ENCODE assay signal across 1 cellular context in the genomic region with DNA sequence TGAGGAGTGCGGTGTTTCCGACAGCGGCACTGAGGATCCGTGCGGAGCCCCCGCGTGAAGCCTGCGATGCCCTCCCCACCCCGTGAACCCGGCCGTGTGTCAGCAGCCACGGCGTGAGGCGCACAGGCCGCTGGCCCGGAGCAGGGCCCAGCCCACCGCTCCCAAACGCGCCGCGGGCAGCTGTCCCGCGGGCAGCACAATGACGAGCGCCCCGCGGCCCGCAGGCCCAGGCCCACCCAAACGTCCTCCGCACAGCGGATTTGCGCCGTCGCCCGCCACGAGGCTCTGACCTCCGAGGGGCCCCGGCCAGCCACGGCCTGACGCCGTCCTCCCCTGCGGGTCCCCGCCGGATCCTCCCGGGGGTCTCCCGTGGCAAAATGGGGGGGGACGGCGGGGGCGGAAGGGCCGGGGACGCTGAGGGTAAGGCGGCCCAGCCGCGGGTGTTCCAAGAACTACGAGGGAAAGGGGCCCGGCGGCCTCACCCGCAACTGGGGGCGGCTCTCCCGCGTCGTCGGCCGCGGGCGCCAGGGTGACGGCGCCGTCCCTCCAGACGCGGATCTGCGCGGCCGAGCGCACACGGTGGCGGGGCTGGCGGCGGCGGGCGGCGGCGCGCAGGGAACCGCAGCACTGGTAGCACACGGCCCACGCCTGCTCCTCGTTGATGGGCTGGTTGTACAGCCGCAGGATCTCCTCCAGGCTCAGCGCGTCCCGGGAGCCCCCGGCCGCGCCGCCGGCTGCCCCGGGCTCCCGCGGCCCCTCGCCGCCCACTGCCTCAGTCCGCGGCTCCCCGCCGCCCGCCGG.
TF ChIP-seq lines count a peak whose summit lies in the region.

No MANE protein-coding gene starts in this region.

TF ChIP-seq in H1, 55 proteins besides CTCF, POLR2A, EP300 and RAD21:
- peak; percentile 66; the same call in 1 of the 2 replicates for TF ChIP-seq SUZ12 (IDR thresholded peaks at IDR 0.05; ENCODE audit: low read length)
- TF ChIP-seq CHD2 (IDR thresholded peaks at IDR 0.05; ENCODE audit: low read length) = no peak
- TF ChIP-seq TEAD4 (IDR thresholded peaks at IDR 0.05; ENCODE audit: low read depth, low read length) = no peak
- TF ChIP-seq BACH1 (IDR thresholded peaks at IDR 0.05; ENCODE audit: low read length) = peak; percentile 50; the same call in 1 of the 2 replicates
- peak; percentile 71; the same call in 1 of the 2 replicates for TF ChIP-seq RBBP5 (IDR thresholded peaks at IDR 0.05; ENCODE audit: borderline replicate concordance, low read depth, low read length)
- TF ChIP-seq, protein P1, sequence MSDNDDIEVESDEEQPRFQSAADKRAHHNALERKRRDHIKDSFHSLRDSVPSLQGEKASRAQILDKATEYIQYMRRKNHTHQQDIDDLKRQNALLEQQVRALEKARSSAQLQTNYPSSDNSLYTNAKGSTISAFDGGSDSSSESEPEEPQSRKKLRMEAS (IDR thresholded peaks at IDR 0.05) = 0 out of 2 replicates have a peak, but pooled peaks have one; percentile 56
- no peak for TF ChIP-seq JUND (IDR thresholded peaks at IDR 0.05; ENCODE audit: low read length)
- TF ChIP-seq EZH2 (IDR thresholded peaks at IDR 0.05; ENCODE audit: low read depth, low read length, severe bottlenecking) = peak; percentile 53
- TF ChIP-seq ASH2L (IDR thresholded peaks at IDR 0.05; ENCODE audit: low read length) = peak; percentile 61
TF ChIP-seq in H1: peak in this region for 6.
